ENCODE assay signal across 16 cellular contexts in genomic region chr2:38613126-38613848, GRCh38. TPM values are rescaled to one million over a fixed set of nuclear protein-coding genes. Genes with fewer than 3 reads are reported as not detected.
DNase-seq lines count a peak whose midpoint lies in the region; TF ChIP-seq lines count a peak whose summit lies in the region.
"Had no signal": no experiment of that assay in that cellular context is flagged by ENCODE, and none has a peak within 500 bp of the region (broad histone marks: within the 10 kb centered on the region; RNA-seq: fewer than 3 reads in every experiment).

No MANE protein-coding gene starts in this region.

- no peak overlapping the region for H4K8ac ChIP-seq in mesendoderm (ENCODE audit: low read depth, low read length)

- no peak for TF ChIP-seq CTCF in AG10803 (conservative IDR thresholded peaks at IDR 0.05; ENCODE audit: low read length)
- no peak for TF ChIP-seq CTCF in adrenal gland (IDR thresholded peaks at IDR 0.05)

- H3K36me3 ChIP-seq in MG63 (no peaks in the 10 kb centered on the region), adrenal gland (replicated peaks in 1 of 2) (no peaks in the 10 kb centered on the region), mesendoderm (ENCODE audit: control insufficient read depth, insufficient read depth, low read length) (no peaks in the 10 kb centered on the region)
- H3K36me3 ChIP-seq: uterus had no signal

- WGBS in adrenal gland, 4 donors: 55 to 58% (median 55%) methylated on average over 10 of the region's 10 CpGs
- WGBS in mesendoderm (ENCODE audit: extremely low coverage, insufficient coverage, low lambda C conversion rate): no CpG with 5 or more reads among the region's 10 CpGs

- no peak overlapping the region for H3K23ac ChIP-seq in mesendoderm (ENCODE audit: low read length)

- no peak overlapping the region for H2BK120ac ChIP-seq in mesendoderm (ENCODE audit: low read depth, low read length)

- H3K79me1 ChIP-seq in mesendoderm (ENCODE audit: low read length): no peaks in the 10 kb centered on the region

- no peak overlapping the region for H3K4me2 ChIP-seq in mesendoderm (ENCODE audit: low read length)

- DNase-seq in AG10803 (ENCODE audit: low read depth) (peak; percentile 5), MG63 (peak; percentile 16), adrenal gland (peak in 6 of 7 donors; percentile 46 to 80 (median 54)), mesendoderm (no peak), NCI-H446 treated with DMSO at 0.1 percent for 48 hours (lab: John Stamatoyannopoulos, UW) (no peak), kidney glomerular epithelial cell (lab: John Stamatoyannopoulos, UW) (no peak), islet precursor cell (no peak)
- no peak for DNase-seq in activated CD4-positive, alpha-beta T cell treated with anti-CD3 and anti-CD28 coated beads for 1 hour
- DNase-seq: activated T-cell treated with anti-CD3 and anti-CD28 coated beads, Interleukin-2, amount 50 U/mL, for 72 hours; DMS153; left colon; NCI-H1417 treated with DMSO at 0.1 percent for 48 hours; NCI-H526; posterior cingulate gyrus; stimulated activated CD4-positive, alpha-beta T cell treated with anti-CD3 and anti-CD28 coated beads, Interleukin-1b, Interleukin-23, amount 100 ng/mL, for 48 hours; uterus had no signal

- intact Hi-C loops in adrenal gland (cut with DNase I): no loop called here

- H3K4me3 ChIP-seq in AG10803 (ENCODE audit: low read length) (no peak overlapping the region), MG63 (no peak overlapping the region), adrenal gland (no peak overlapping the region), mesendoderm (ENCODE audit: low read length) (no peak overlapping the region)
- H3K4me3 ChIP-seq: uterus had no signal

- H3K4ac ChIP-seq in mesendoderm (ENCODE audit: low read depth, low read length): no peak overlapping the region

- no peak overlapping the region for H3K18ac ChIP-seq in mesendoderm (ENCODE audit: low read length)

- no peak overlapping the region for H2AK5ac ChIP-seq in mesendoderm (ENCODE audit: low read length)

- peak overlapping the region; percentile 17 for H3K56ac ChIP-seq in mesendoderm (ENCODE audit: low read length)

- H3K9me3 ChIP-seq in MG63: no peaks in the 10 kb centered on the region
- no peaks in the 10 kb centered on the region for H3K9me3 ChIP-seq in adrenal gland (replicated peaks in 1 of 3)
- H3K9me3 ChIP-seq: uterus had no signal

- H3K27ac ChIP-seq in adrenal gland: peak overlapping the region in 4 of 5 donors; percentile 56 to 75 (median 66)
- no peak overlapping the region for H3K27ac ChIP-seq in mesendoderm (ENCODE audit: low read depth, low read length)
- H3K27ac ChIP-seq: uterus had no signal

- no peak overlapping the region for H2BK5ac ChIP-seq in mesendoderm (ENCODE audit: low read length)

- no peak for TF ChIP-seq POLR2A in adrenal gland (IDR thresholded peaks at IDR 0.05)

- no peaks in the 10 kb centered on the region for H3K79me2 ChIP-seq in mesendoderm (ENCODE audit: control insufficient read depth, insufficient read depth, low read length)

- H3K4me1 ChIP-seq in adrenal gland (replicated peaks in 1 of 2) (peaks cover 15 to 46% of the 10 kb centered on the region in 2 donors), mesendoderm (ENCODE audit: control insufficient read depth, low read depth, low read length) (no peaks in the 10 kb centered on the region)
- H3K4me1 ChIP-seq: uterus had no signal

- no peak overlapping the region for H3K9ac ChIP-seq in mesendoderm (ENCODE audit: low read length)

- H4K5ac ChIP-seq in mesendoderm (ENCODE audit: low read length): no peak overlapping the region

- no peaks in the 10 kb centered on the region for H3K27me3 ChIP-seq in MG63
- H3K27me3 ChIP-seq in adrenal gland: no peaks in the 10 kb centered on the region
- no peaks in the 10 kb centered on the region for H3K27me3 ChIP-seq in mesendoderm (ENCODE audit: insufficient read depth, low read length, poor library complexity)
- H3K27me3 ChIP-seq: uterus had no signal

- no peak overlapping the region for H2BK15ac ChIP-seq in mesendoderm (replicated peaks; ENCODE audit: low read depth)

RNA-seq across cellular contexts. Expression of gene HNRNPLL, which starts 10.6 kb away (rescaled TPM):
- total RNA-seq in MG63 (2014; rRNA removed; shearing (Covaris generic); ENCODE audit: low replicate concordance): 30.5 and 34.1 TPM in 2 replicates
- 10 to 100 TPM; 24.5 to 75.2 (median 60.9) TPM for total RNA-seq in adrenal gland
- 10 to 100 TPM; 19.5 to 25.8 (median 20.5) TPM for polyA plus RNA-seq in adrenal gland
- 33.4 TPM for polyA plus RNA-seq in mesendoderm (2013, experiment 1 of 2)
- polyA plus RNA-seq in mesendoderm (2013, experiment 2 of 2): 33.4 TPM

RNA-seq across cellular contexts. Expression of gene GALM, which starts 52.6 kb away (rescaled TPM):
- total RNA-seq in MG63 (2014; rRNA removed; shearing (Covaris generic); ENCODE audit: low replicate concordance): 13.7 and 21.1 TPM in 2 replicates
- 100 to 1,000 TPM in 7 of 8 donors, 10 to 100 TPM in 1; 40.0 to 351 (median 178) TPM for total RNA-seq in adrenal gland
- polyA plus RNA-seq in adrenal gland: 100 to 1,000 TPM in 2 of 3 donors, 10 to 100 TPM in 1; 71.8 to 172 (median 127) TPM
- polyA plus RNA-seq in mesendoderm (2013, experiment 1 of 2): 13.4 TPM
- 12.9 TPM for polyA plus RNA-seq in mesendoderm (2013, experiment 2 of 2)

Comparison
In these comparisons a context has a peak if more than half of its experiments do, and no peak if none do; other contexts are left out.
1. DNase-seq: peak in AG10803 (single experiment), MG63 (single experiment) and adrenal gland (6 of 7); none in mesendoderm (single experiment), NCI-H446 treated with DMSO at 0.1 percent for 48 hours (single experiment), kidney glomerular epithelial cell (single experiment), activated CD4-positive, alpha-beta T cell treated with anti-CD3 and anti-CD28 coated beads for 1 hour (single experiment) and islet precursor cell (single experiment).